Comparison of ENCODE assay signal across 15 cellular contexts in genomic region chr1:35598895-35599294, GRCh38.
"Had no signal": no experiment of that assay in that cellular context is flagged by ENCODE, and none has a peak within 500 bp of the region (broad histone marks: within the 10 kb centered on the region; RNA-seq: fewer than 3 reads in every experiment).

No MANE protein-coding gene starts in this region.

- H3K27me3 Mint-ChIP-seq: activated naive CD8-positive, alpha-beta T cell had no signal

- H3K27ac Mint-ChIP-seq: activated naive CD8-positive, alpha-beta T cell; natural killer cell; stimulated activated effector memory CD8-positive, alpha-beta T cell treated with anti-CD3 and anti-CD28 coated beads, Interleukin-12 subunit alpha, Interleukin-12 subunit beta, amount 100 ng/mL, for 72 hours had no signal

- ATAC-seq: activated T-cell treated with anti-CD3 and anti-CD28 coated beads, Interleukin-2, amount 50 U/mL, for 72 hours; natural killer cell; stimulated activated effector memory CD8-positive, alpha-beta T cell treated with anti-CD3 and anti-CD28 coated beads, Interleukin-12 subunit alpha, Interleukin-12 subunit beta, amount 100 ng/mL, for 72 hours had no signal

- H3K4me1 Mint-ChIP-seq: stimulated activated effector memory CD8-positive, alpha-beta T cell treated with anti-CD3 and anti-CD28 coated beads, Interleukin-12 subunit alpha, Interleukin-12 subunit beta, amount 100 ng/mL, for 72 hours had no signal

- H3K9me3 Mint-ChIP-seq: activated T-cell treated with anti-CD3 and anti-CD28 coated beads, Interleukin-2, amount 50 U/mL, for 72 hours; natural killer cell; stimulated activated effector memory CD8-positive, alpha-beta T cell treated with anti-CD3 and anti-CD28 coated beads, Interleukin-12 subunit alpha, Interleukin-12 subunit beta, amount 100 ng/mL, for 72 hours had no signal

- H3K4me3 Mint-ChIP-seq: activated naive CD8-positive, alpha-beta T cell; activated T-cell treated with anti-CD3 and anti-CD28 coated beads, Interleukin-2, amount 50 U/mL, for 72 hours; natural killer cell; stimulated activated effector memory CD8-positive, alpha-beta T cell treated with anti-CD3 and anti-CD28 coated beads, Interleukin-12 subunit alpha, Interleukin-12 subunit beta, amount 100 ng/mL, for 72 hours had no signal

- H3K27ac ChIP-seq: esophagus muscularis mucosa, neutrophil, parathyroid adenoma, sigmoid colon, stomach, upper lobe of left lung had no signal

- DNase-seq: activated CD4-positive, alpha-beta T cell treated with anti-CD3 and anti-CD28 coated beads, Interleukin-2, amount 50 U/mL, for 1 hour; activated T-cell treated with anti-CD3 and anti-CD28 coated beads, Interleukin-2, amount 50 U/mL, for 72 hours; cerebellar nuclear complex; cortex of kidney; natural killer cell; sigmoid colon; stimulated activated CD4-positive, alpha-beta T cell treated with anti-CD3 and anti-CD28 coated beads, Interleukin-4, amount 100 ng/mL, for 24 hours; stomach; T-helper 9 cell; upper lobe of left lung had no signal
